Comparison of ENCODE assay signal across 8 cellular contexts in the genomic region with DNA sequence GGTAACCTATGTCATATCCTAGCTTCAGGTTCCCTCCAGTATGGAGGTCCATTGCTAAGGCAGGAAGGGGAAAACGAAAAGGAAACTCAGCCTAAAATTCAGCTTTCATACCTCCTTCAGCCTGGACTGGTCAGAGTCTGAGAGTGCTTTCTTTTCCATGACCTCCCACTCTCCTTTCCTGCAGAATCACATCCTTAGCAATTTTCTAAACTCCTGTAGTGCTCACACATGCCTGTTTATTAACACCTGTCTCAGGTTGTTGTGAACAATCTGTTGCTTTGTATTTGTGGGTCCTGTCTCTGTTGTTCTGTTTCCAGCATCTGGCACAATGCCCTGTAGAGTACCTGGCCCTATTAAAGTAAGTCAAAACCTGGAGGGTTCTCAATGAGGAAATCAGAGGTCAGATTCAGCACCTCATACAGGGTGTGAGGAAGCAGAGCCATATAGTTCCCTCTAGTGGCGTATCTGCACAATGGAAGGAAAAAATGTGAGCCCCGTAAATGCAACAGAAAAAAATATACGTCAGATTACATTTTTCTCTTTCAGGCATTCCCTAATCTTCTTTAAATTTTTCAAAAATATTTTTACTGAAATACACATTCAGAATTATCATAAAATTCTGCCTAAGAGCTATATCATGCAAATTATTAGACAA.
DNase-seq lines count a peak whose midpoint lies in the region; ATAC-seq and TF ChIP-seq lines count a peak whose summit lies in the region.
"Not testable (repeated sequence)": the region's sequence is repeated elsewhere in the genome, so short reads cannot be mapped to it uniquely, and the experiment has no call there.

No MANE protein-coding gene starts in this region.

- TF ChIP-seq CTCF in C4-2B (conservative IDR thresholded peaks at IDR 0.05) (peak; percentile 70), RWPE2 (IDR thresholded peaks at IDR 0.05; ENCODE audit: poor library complexity, severe bottlenecking) (peak; percentile 58)

- H3K27ac ChIP-seq in C4-2B; RWPE2 (ENCODE audit: poor library complexity, severe bottlenecking): not testable (repeated sequence)

- not testable (repeated sequence) for H3K4me3 ChIP-seq in RWPE2 (ENCODE audit: severe bottlenecking)

- not testable (repeated sequence) for H3K27me3 ChIP-seq in RWPE2 (ENCODE audit: insufficient read depth, poor library complexity, severe bottlenecking)

- not testable (repeated sequence) for H3K36me3 ChIP-seq in RWPE2 (ENCODE audit: low read depth)

- H3K4me1 ChIP-seq in RWPE2 (ENCODE audit: insufficient read depth, poor library complexity, severe bottlenecking) = not testable (repeated sequence)

- ATAC-seq in GM18867 (IDR thresholded peaks at IDR 0.05; ENCODE audit: unreplicated experiment) (peak; percentile 89), HG02623 (IDR thresholded peaks at IDR 0.05; ENCODE audit: unreplicated experiment) (peak; percentile 87), RWPE2 (ENCODE audit: low read depth) (peak; percentile 75)

- peak; percentile 41 to 47 for DNase-seq in Kasumi-1 (lab: John Stamatoyannopoulos, UW)
- DNase-seq in RWPE2 (ENCODE audit: low spot score) = not testable (repeated sequence)
- DNase-seq in cerebellar cortex (ENCODE audit: low spot score) = peak; percentile 8
- peak; percentile 9 for DNase-seq in iPS-NIHi7 (ENCODE audit: extremely low spot score)
- peak; percentile 20 for DNase-seq in retina

- not testable (repeated sequence) for H3K9me3 ChIP-seq in RWPE2 (ENCODE audit: severe bottlenecking)
